8 cellular contexts compared by ENCODE assay signal in the genomic region with DNA sequence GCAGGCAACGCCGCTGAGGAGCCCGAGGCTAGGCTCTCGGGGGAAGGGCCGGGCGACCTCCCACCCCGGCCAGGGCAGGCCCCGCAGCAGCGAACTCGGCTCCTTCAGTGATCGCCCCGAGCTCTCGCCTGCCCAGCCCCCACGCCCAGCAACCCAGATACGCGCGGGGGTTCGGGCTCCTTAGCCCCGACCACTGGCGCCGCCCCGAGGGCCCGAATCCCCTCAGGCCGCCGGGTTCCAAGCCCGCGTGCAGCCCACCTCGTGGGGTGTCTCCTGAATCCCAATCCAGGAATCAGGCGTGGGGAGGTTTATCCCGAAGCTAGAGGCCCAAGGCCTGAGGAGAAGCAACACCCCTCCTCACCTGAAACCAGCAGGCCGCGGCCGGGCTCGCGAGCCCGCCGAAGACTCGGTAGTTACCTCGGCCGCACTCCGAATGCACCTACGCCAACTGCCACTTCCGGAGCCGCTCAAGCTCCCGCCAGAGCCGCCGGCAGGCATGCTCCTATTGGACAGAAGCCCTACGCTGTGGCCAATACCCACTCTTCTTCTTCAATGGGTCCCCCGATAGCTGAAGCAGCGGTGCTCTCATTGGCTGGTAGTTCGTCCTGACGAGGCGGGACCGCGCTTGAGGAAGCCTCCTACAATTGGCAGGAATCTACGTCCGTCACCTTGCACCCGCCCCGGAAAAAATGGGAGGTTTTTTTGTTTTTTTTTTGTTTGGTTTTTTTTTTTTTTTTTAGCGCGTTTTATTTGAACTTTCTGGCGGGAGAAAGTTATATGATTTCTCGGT. TPM values are rescaled to one million over a fixed set of nuclear protein-coding genes. Genes with fewer than 3 reads are reported as not detected.
DNase-seq lines count a peak whose midpoint lies in the region; ATAC-seq and TF ChIP-seq lines count a peak whose summit lies in the region.

A gene with protein sequence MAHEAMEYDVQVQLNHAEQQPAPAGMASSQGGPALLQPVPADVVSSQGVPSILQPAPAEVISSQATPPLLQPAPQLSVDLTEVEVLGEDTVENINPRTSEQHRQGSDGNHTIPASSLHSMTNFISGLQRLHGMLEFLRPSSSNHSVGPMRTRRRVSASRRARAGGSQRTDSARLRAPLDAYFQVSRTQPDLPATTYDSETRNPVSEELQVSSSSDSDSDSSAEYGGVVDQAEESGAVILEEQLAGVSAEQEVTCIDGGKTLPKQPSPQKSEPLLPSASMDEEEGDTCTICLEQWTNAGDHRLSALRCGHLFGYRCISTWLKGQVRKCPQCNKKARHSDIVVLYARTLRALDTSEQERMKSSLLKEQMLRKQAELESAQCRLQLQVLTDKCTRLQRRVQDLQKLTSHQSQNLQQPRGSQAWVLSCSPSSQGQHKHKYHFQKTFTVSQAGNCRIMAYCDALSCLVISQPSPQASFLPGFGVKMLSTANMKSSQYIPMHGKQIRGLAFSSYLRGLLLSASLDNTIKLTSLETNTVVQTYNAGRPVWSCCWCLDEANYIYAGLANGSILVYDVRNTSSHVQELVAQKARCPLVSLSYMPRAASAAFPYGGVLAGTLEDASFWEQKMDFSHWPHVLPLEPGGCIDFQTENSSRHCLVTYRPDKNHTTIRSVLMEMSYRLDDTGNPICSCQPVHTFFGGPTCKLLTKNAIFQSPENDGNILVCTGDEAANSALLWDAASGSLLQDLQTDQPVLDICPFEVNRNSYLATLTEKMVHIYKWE (minus strand): TSS at position 453 of the 790 bp plus-strand sequence. CDS start 5,428 bp downstream, outside the sequence.

- H3K27ac Mint-ChIP-seq in activated T-helper 1 cell treated with anti-CD3 and anti-CD28 coated beads, Interleukin-12 subunit alpha, Interleukin-12 subunit beta, Interleukin-2, Interleukin-4 antibody, amounts not matched to agents 30 ng/mL and 10 ng/mL and 1 ng/mL, durations not matched to agents 14 hours and 24 hours and 36 hours = peak within 1 kb of the TSS; percentile 96
- H3K27ac Mint-ChIP-seq in naive thymus-derived CD4-positive, alpha-beta T cell = peak within 1 kb of the TSS; percentile 92 to 97 (median 95)
- H3K27ac Mint-ChIP-seq in stimulated activated naive B cell treated with anti-CD40 and anti-IgM and Interleukin-4, amounts not matched to agents 10 μg/mL and 1 μg/mL and 100 μg/mL, for 72 hours = peak within 1 kb of the TSS; percentile 98

- peaks cover 60% of the 10 kb centered on the region for H3K79me2 ChIP-seq in DND-41 (ENCODE audit: insufficient read depth, low read length)
- H3K79me2 ChIP-seq in GM23248 (ENCODE audit: insufficient read depth) = peaks cover 50% of the 10 kb centered on the region
- H3K79me2 ChIP-seq in fibroblast of lung (ENCODE audit: control insufficient read depth, insufficient read depth, low read length) = peaks cover 46% of the 10 kb centered on the region

- peaks cover 44% of the 10 kb centered on the region for H3K4me1 Mint-ChIP-seq in activated T-helper 1 cell treated with anti-CD3 and anti-CD28 coated beads, Interleukin-12 subunit alpha, Interleukin-12 subunit beta, Interleukin-2, Interleukin-4 antibody, amounts not matched to agents 30 ng/mL and 10 ng/mL and 1 ng/mL, durations not matched to agents 14 hours and 24 hours and 36 hours (ENCODE audit: low read depth)
- H3K4me1 Mint-ChIP-seq in naive thymus-derived CD4-positive, alpha-beta T cell = peaks cover 26 to 49% (median 44%) of the 10 kb centered on the region in 7 donors
- H3K4me1 Mint-ChIP-seq in stimulated activated naive B cell treated with anti-CD40 and anti-IgM and Interleukin-4, amounts not matched to agents 10 μg/mL and 1 μg/mL and 100 μg/mL, for 72 hours = peaks cover 19 to 34% of the 10 kb centered on the region in 2 donors

- H3K9ac ChIP-seq in DND-41 (ENCODE audit: low read depth, low read length) (peak within 1 kb of the TSS; percentile 98), GM23248 (peak within 1 kb of the TSS; percentile 96), fibroblast of lung (ENCODE audit: insufficient read depth, low read length) (peak within 1 kb of the TSS; percentile 84)

- peak; percentile 99 for ATAC-seq in DND-41 (ENCODE audit: insufficient read depth, low read depth)
- ATAC-seq in naive thymus-derived CD4-positive, alpha-beta T cell = peak; percentile 100
- ATAC-seq in stimulated activated naive B cell treated with anti-CD40 and anti-IgM and Interleukin-4, amounts not matched to agents 10 μg/mL and 1 μg/mL and 100 μg/mL, for 72 hours (replicated peaks) = peak; percentile 100

- H3K36me3 Mint-ChIP-seq in activated T-helper 1 cell treated with anti-CD3 and anti-CD28 coated beads, Interleukin-12 subunit alpha, Interleukin-12 subunit beta, Interleukin-2, Interleukin-4 antibody, amounts not matched to agents 30 ng/mL and 10 ng/mL and 1 ng/mL, durations not matched to agents 14 hours and 24 hours and 36 hours (ENCODE audit: low read depth) = peaks cover 27% of the 10 kb centered on the region
- peaks cover 5 to 32% (median 15%) of the 10 kb centered on the region in 5 donors for H3K36me3 Mint-ChIP-seq in naive thymus-derived CD4-positive, alpha-beta T cell
- H3K36me3 Mint-ChIP-seq in stimulated activated naive B cell treated with anti-CD40 and anti-IgM and Interleukin-4, amounts not matched to agents 10 μg/mL and 1 μg/mL and 100 μg/mL, for 72 hours = peaks cover 20 to 32% of the 10 kb centered on the region in 2 donors

- H3K36me3 ChIP-seq in DND-41 (ENCODE audit: insufficient read depth, low read length) (peaks cover 48% of the 10 kb centered on the region), GM23248 (ENCODE audit: low read depth) (peaks cover 10% of the 10 kb centered on the region), fibroblast of lung (ENCODE audit: control insufficient read depth, insufficient read depth, low read length) (peaks cover 9% of the 10 kb centered on the region)
- peaks cover 0 to 31% (median 8%) of the 10 kb centered on the region in 3 experiments for H3K36me3 ChIP-seq in naive thymus-derived CD4-positive, alpha-beta T cell (ENCODE audit: control insufficient read depth in 2 of 3, insufficient read depth in 3 of 3, low read length in 3 of 3)

- H3K9me3 ChIP-seq in DND-41 (ENCODE audit: insufficient read depth, low read length, severe bottlenecking) = no peaks in the 10 kb centered on the region
- H3K9me3 ChIP-seq in GM23248 (ENCODE audit: low read depth) = no peaks in the 10 kb centered on the region
- no peaks in the 10 kb centered on the region for H3K9me3 ChIP-seq in fibroblast of lung (ENCODE audit: control insufficient read depth, insufficient read depth, low read depth, low read length)
- no peaks in the 10 kb centered on the region for H3K9me3 ChIP-seq in naive thymus-derived CD4-positive, alpha-beta T cell (ENCODE audit: control insufficient read depth in 2 of 3, low read length in 3 of 3)

- H4K20me1 ChIP-seq in DND-41 (ENCODE audit: insufficient read depth, low read length) = peaks cover 35% of the 10 kb centered on the region
- no peaks in the 10 kb centered on the region for H4K20me1 ChIP-seq in GM23248 (ENCODE audit: insufficient read depth)
- no peaks in the 10 kb centered on the region for H4K20me1 ChIP-seq in fibroblast of lung (ENCODE audit: control insufficient read depth, extremely low read depth, insufficient read depth, low read length)

- WGBS in GM23248 (ENCODE audit: low coverage in 1 of 2, low lambda C conversion rate in 2 of 2, missing lambda C conversion rate in 2 of 2), 2 experiments = 1% methylated on average over 59 to 63 of the region's 63 CpGs

- TF ChIP-seq CTCF in DND-41 (IDR thresholded peaks at IDR 0.05; ENCODE audit: borderline replicate concordance, extremely low read depth, low read length, poor library complexity, severe bottlenecking) (no peak), fibroblast of lung (conservative IDR thresholded peaks at IDR 0.05 in 1 of 2, IDR thresholded peaks at IDR 0.05 in 1 of 2; ENCODE audit: low read depth in 1 of 2, low read length in 2 of 2) (no peak)

- peak within 1 kb of the TSS; percentile 80 to 81 for H3K4me3 ChIP-seq in DND-41 (ENCODE audit: low read depth in 1 of 2, low read length in 2 of 2)
- H3K4me3 ChIP-seq in GM23248 = peak within 1 kb of the TSS; percentile 98
- peak within 1 kb of the TSS; percentile 87 to 97 (median 94) for H3K4me3 ChIP-seq in fibroblast of lung (replicated peaks in 1 of 4; ENCODE audit: control extremely low read depth in 1 of 4, insufficient read depth in 1 of 4, low read depth in 3 of 4, low read length in 4 of 4)
- H3K4me3 ChIP-seq in naive thymus-derived CD4-positive, alpha-beta T cell (ENCODE audit: low read length) = peak within 1 kb of the TSS; percentile 89

- H3K4me1 ChIP-seq in DND-41 (ENCODE audit: insufficient read depth, low read length) (peaks cover 55% of the 10 kb centered on the region), GM23248 (ENCODE audit: insufficient read depth) (0 out of 2 replicates have a peak, but pooled peaks cover 4% of the 10 kb centered on the region), fibroblast of lung (ENCODE audit: control insufficient read depth, extremely low read depth, insufficient read depth, low read length) (no peaks in the 10 kb centered on the region)
- H3K4me1 ChIP-seq in naive thymus-derived CD4-positive, alpha-beta T cell (ENCODE audit: control insufficient read depth in 2 of 2, insufficient read depth in 2 of 2, low read length in 2 of 2) = peaks cover 0 to 10% of the 10 kb centered on the region in 2 donors

- H3K9me2 ChIP-seq in GM23248 (ENCODE audit: insufficient read depth) = no peaks in the 10 kb centered on the region

- H3K27me3 ChIP-seq in DND-41 (ENCODE audit: insufficient read depth, low read length, poor library complexity) (no peaks in the 10 kb centered on the region), GM23248 (replicated peaks; ENCODE audit: insufficient read depth) (no peaks in the 10 kb centered on the region), fibroblast of lung (ENCODE audit: control insufficient read depth, insufficient read depth, low read length) (no peaks in the 10 kb centered on the region)
- no peaks in the 10 kb centered on the region for H3K27me3 ChIP-seq in naive thymus-derived CD4-positive, alpha-beta T cell (ENCODE audit: control insufficient read depth in 2 of 2, insufficient read depth in 2 of 2, low read length in 2 of 2)

- H2AFZ ChIP-seq in DND-41 (ENCODE audit: low read depth, low read length) (peak within 1 kb of the TSS; percentile 90), GM23248 (peak within 1 kb of the TSS; percentile 97), fibroblast of lung (ENCODE audit: low read length) (peak within 1 kb of the TSS; percentile 91)

- in situ Hi-C loops in GM23248 (cut with MboI) = no loop called here

- H3K4me3 Mint-ChIP-seq in activated T-helper 1 cell treated with anti-CD3 and anti-CD28 coated beads, Interleukin-12 subunit alpha, Interleukin-12 subunit beta, Interleukin-2, Interleukin-4 antibody, amounts not matched to agents 30 ng/mL and 10 ng/mL and 1 ng/mL, durations not matched to agents 14 hours and 24 hours and 36 hours = peak within 1 kb of the TSS; percentile 91
- peak within 1 kb of the TSS; percentile 87 to 98 (median 95) for H3K4me3 Mint-ChIP-seq in naive thymus-derived CD4-positive, alpha-beta T cell
- peak within 1 kb of the TSS; percentile 86 to 92 for H3K4me3 Mint-ChIP-seq in stimulated activated naive B cell treated with anti-CD40 and anti-IgM and Interleukin-4, amounts not matched to agents 10 μg/mL and 1 μg/mL and 100 μg/mL, for 72 hours

- intact Hi-C loops in activated T-helper 1 cell treated with anti-CD3 and anti-CD28 coated beads, Interleukin-12 subunit alpha, Interleukin-12 subunit beta, Interleukin-2, Interleukin-4 antibody, amounts not matched to agents 30 ng/mL and 10 ng/mL and 1 ng/mL, durations not matched to agents 14 hours and 24 hours and 36 hours (cut with micrococcal nuclease) = loop anchor here (1.0 to 10.0 kb wide), 8 partner anchors 29 to 956 kb away; partner anchors contain the start of genes ADAT1, CFDP1, GLG1 and MLKL
- intact Hi-C loops in naive thymus-derived CD4-positive, alpha-beta T cell (cut with micrococcal nuclease) = loop anchor here (1.0 to 10.0 kb wide), 14 partner anchors 30 to 982 kb away; partner anchors contain the start of genes CFDP1 (in 2 of the 2), GLG1 (in 2 of the 2), MLKL (in 2 of the 2) and PSMD7 (in 2 of the 2)

- POLR2A ChIA-PET in naive thymus-derived CD4-positive, alpha-beta T cell (lab: Charles Lee) = interaction anchor here (0.6 to 2.5 kb wide), 13 partner anchors 12 to 981 kb away, joined by 3 to 10 read pairs (median 3); partner anchors contain the start of genes GLG1, KARS1, TERF2IP and WDR59

- CTCF ChIA-PET in naive thymus-derived CD4-positive, alpha-beta T cell (lab: Charles Lee) = no interaction called here

- no peaks in the 10 kb centered on the region for H3K27me3 Mint-ChIP-seq in activated T-helper 1 cell treated with anti-CD3 and anti-CD28 coated beads, Interleukin-12 subunit alpha, Interleukin-12 subunit beta, Interleukin-2, Interleukin-4 antibody, amounts not matched to agents 30 ng/mL and 10 ng/mL and 1 ng/mL, durations not matched to agents 14 hours and 24 hours and 36 hours (ENCODE audit: insufficient read depth)
- H3K27me3 Mint-ChIP-seq in naive thymus-derived CD4-positive, alpha-beta T cell = peaks cover 0 to 2% (median 0%) of the 10 kb centered on the region in 5 donors
- H3K27me3 Mint-ChIP-seq in stimulated activated naive B cell treated with anti-CD40 and anti-IgM and Interleukin-4, amounts not matched to agents 10 μg/mL and 1 μg/mL and 100 μg/mL, for 72 hours = no peaks in the 10 kb centered on the region

- H3K9me3 Mint-ChIP-seq in activated T-helper 1 cell treated with anti-CD3 and anti-CD28 coated beads, Interleukin-12 subunit alpha, Interleukin-12 subunit beta, Interleukin-2, Interleukin-4 antibody, amounts not matched to agents 30 ng/mL and 10 ng/mL and 1 ng/mL, durations not matched to agents 14 hours and 24 hours and 36 hours = no peaks in the 10 kb centered on the region
- peaks cover 0 to 5% (median 0%) of the 10 kb centered on the region in 11 donors for H3K9me3 Mint-ChIP-seq in naive thymus-derived CD4-positive, alpha-beta T cell
- no peaks in the 10 kb centered on the region for H3K9me3 Mint-ChIP-seq in stimulated activated naive B cell treated with anti-CD40 and anti-IgM and Interleukin-4, amounts not matched to agents 10 μg/mL and 1 μg/mL and 100 μg/mL, for 72 hours

- peak within 1 kb of the TSS; percentile 80 for H3K4me2 ChIP-seq in DND-41 (ENCODE audit: insufficient read depth, low read length)
- peak within 1 kb of the TSS; percentile 84 for H3K4me2 ChIP-seq in GM23248 (ENCODE audit: unreplicated experiment)
- H3K4me2 ChIP-seq in fibroblast of lung (ENCODE audit: extremely low read depth, insufficient read depth, low read length) = peak within 1 kb of the TSS; percentile 92

- peak; percentile 98 for DNase-seq in DND-41
- DNase-seq in GM23248 = peak; percentile 100
- DNase-seq in Kasumi-1 (lab: John Stamatoyannopoulos, UW) = peak; percentile 99
- peak; percentile 98 for DNase-seq in RPMI7951 (ENCODE audit: low read depth)
- peak; percentile 96 for DNase-seq in activated T-helper 1 cell treated with anti-CD3 and anti-CD28 coated beads, Interleukin-12 subunit alpha, Interleukin-12 subunit beta, Interleukin-2, Interleukin-4 antibody, amounts not matched to agents 30 ng/mL and 10 ng/mL and 1 ng/mL, durations not matched to agents 14 hours and 24 hours and 36 hours (ENCODE audit: low spot score)
- peak; percentile 98 to 99 for DNase-seq in fibroblast of lung (ENCODE audit: low read depth in 2 of 2)
- peak; percentile 80 to 99 (median 97) for DNase-seq in naive thymus-derived CD4-positive, alpha-beta T cell
- DNase-seq in stimulated activated naive B cell treated with anti-CD40 and anti-IgM and Interleukin-4, amounts not matched to agents 10 μg/mL and 1 μg/mL and 100 μg/mL, for 72 hours = peak; percentile 96

- H3K27ac ChIP-seq in DND-41 (ENCODE audit: low read length) = peak within 1 kb of the TSS; percentile 99
- H3K27ac ChIP-seq in GM23248 = peak within 1 kb of the TSS; percentile 79
- H3K27ac ChIP-seq in fibroblast of lung (ENCODE audit: insufficient read depth, low read length) = peak within 1 kb of the TSS; percentile 87
- H3K27ac ChIP-seq in naive thymus-derived CD4-positive, alpha-beta T cell (ENCODE audit: low read depth, low read length) = peak within 1 kb of the TSS; percentile 86

- H3F3A ChIP-seq in GM23248 (ENCODE audit: insufficient read depth) = peaks cover 6% of the 10 kb centered on the region; the same call in 1 of the 2 replicates

RNA-seq across cellular contexts. Expression of the gene that starts here (rescaled TPM):
- 18.5 and 28.2 TPM in 2 replicates for total RNA-seq in GM23248 (2014; rRNA removed; shearing (Covaris generic))
- polyA plus RNA-seq in GM23248 (2016; fragmentation: Nextera tagmentation; extraction: Ambion mirVana) (8.8 and 9.0 TPM in 2 replicates), fibroblast of lung (15.2 and 28.4 TPM in 2 replicates)
- 37.5 and 44.9 TPM in 2 replicates for total RNA-seq in RPMI7951 (2014; rRNA removed; shearing (Covaris generic))
- total RNA-seq in activated T-helper 1 cell treated with anti-CD3 and anti-CD28 coated beads, Interleukin-12 subunit alpha, Interleukin-12 subunit beta, Interleukin-2, Interleukin-4 antibody, amounts not matched to agents 30 ng/mL and 10 ng/mL and 1 ng/mL, durations not matched to agents 14 hours and 24 hours and 36 hours = 112 and 116 TPM in 2 replicates
- total RNA-seq in fibroblast of lung = 9.2 and 12.9 TPM in 2 replicates
- 8.6 and 15.6 TPM in 2 replicates for polyA plus RNA-seq in fibroblast of lung (2012)
- polyA minus RNA-seq in fibroblast of lung (ENCODE audit: low replicate concordance) = 25.7 and 56.4 TPM in 2 replicates
- total RNA-seq in naive thymus-derived CD4-positive, alpha-beta T cell = 10 to 100 TPM; 39.3 to 88.0 (median 56.9) TPM
- 10 to 100 TPM; 16.9 to 29.9 TPM for polyA plus RNA-seq in naive thymus-derived CD4-positive, alpha-beta T cell

Comparison
In these comparisons a context has a peak if more than half of its experiments do, and no peak if none do; other contexts are left out.
1. Peak in every context shown above with its lines: DNase-seq, ATAC-seq, H3K4me3 ChIP-seq and H3K27ac ChIP-seq.